Comparison of ENCODE assay signal across 1 cellular context in the genomic region with DNA sequence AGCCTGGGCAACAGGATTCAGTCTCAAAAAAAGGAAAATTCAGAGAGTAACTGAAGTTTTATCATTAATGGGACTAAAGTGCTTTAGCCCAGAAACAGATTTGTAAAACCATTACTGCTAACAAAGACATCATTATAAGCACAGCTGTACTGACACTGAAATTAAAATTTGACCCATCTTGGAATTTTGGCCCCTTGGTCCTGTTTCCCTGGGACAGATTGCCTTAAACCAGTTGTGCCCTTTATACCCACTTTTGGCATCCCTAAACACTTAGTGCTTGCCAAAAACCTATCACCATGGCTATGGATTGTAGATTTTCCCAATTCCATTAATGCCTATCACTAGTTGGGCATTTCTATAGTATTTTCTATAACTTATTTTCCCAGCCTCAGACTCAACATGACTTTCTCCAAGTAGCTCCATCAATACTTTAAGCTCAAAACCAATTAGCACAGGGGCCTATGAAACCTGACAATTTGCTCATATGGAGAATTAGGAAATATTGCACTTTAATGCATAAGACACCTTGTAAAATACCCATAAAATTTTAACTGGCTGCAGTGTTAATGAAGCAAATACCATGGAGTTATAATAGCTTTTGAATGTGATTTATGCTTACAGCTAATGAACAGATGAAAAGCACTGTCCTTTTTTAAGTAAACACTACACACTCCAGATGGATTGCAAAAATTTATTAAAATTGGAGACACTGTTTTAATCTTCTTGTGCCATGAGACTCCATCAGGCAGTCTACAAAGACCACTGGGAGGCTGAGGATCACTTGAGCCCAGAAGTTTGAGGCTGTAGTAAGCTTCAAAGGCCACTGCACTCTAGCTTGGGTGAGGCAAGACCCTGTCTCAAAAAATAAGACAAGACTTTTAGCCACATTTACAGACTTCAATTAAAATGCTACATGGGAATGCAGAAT.
TF ChIP-seq lines count a peak whose summit lies in the region.

No MANE protein-coding gene starts in this region.

TF ChIP-seq in K562, 482 proteins besides CTCF, POLR2A, EP300 and RAD21 (continued from another document and continues in another):
- TF ChIP-seq ZNF77 (CRISPR knock-in tag; IDR thresholded peaks at IDR 0.05): peak; percentile 67; the same call in 1 of the 2 replicates
- TF ChIP-seq HDGF (IDR thresholded peaks at IDR 0.05): no peak
- peak; percentile 24 for TF ChIP-seq CHD1 (IDR thresholded peaks at IDR 0.05; ENCODE audit: low read length)
- TF ChIP-seq, protein P1, sequence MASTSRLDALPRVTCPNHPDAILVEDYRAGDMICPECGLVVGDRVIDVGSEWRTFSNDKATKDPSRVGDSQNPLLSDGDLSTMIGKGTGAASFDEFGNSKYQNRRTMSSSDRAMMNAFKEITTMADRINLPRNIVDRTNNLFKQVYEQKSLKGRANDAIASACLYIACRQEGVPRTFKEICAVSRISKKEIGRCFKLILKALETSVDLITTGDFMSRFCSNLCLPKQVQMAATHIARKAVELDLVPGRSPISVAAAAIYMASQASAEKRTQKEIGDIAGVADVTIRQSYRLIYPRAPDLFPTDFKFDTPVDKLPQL (IDR thresholded peaks at IDR 0.05; ENCODE audit: extremely low read depth, insufficient read length): no peak
- TF ChIP-seq CHCHD3 (CRISPR knock-in tag; IDR thresholded peaks at IDR 0.05): peak; percentile 63; the same call in 1 of the 2 replicates
- no peak for TF ChIP-seq IFI16 (CRISPR knock-in tag; IDR thresholded peaks at IDR 0.05)
- TF ChIP-seq, protein P2, sequence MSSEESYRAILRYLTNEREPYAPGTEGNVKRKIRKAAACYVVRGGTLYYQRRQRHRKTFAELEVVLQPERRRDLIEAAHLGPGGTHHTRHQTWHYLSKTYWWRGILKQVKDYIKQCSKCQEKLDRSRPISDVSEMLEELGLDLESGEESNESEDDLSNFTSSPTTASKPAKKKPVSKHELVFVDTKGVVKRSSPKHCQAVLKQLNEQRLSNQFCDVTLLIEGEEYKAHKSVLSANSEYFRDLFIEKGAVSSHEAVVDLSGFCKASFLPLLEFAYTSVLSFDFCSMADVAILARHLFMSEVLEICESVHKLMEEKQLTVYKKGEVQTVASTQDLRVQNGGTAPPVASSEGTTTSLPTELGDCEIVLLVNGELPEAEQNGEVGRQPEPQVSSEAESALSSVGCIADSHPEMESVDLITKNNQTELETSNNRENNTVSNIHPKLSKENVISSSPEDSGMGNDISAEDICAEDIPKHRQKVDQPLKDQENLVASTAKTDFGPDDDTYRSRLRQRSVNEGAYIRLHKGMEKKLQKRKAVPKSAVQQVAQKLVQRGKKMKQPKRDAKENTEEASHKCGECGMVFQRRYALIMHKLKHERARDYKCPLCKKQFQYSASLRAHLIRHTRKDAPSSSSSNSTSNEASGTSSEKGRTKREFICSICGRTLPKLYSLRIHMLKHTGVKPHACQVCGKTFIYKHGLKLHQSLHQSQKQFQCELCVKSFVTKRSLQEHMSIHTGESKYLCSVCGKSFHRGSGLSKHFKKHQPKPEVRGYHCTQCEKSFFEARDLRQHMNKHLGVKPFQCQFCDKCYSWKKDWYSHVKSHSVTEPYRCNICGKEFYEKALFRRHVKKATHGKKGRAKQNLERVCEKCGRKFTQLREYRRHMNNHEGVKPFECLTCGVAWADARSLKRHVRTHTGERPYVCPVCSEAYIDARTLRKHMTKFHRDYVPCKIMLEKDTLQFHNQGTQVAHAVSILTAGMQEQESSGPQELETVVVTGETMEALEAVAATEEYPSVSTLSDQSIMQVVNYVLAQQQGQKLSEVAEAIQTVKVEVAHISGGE (CRISPR knock-in tag; IDR thresholded peaks at IDR 0.05): no peak
- no peak for TF ChIP-seq PML (IDR thresholded peaks at IDR 0.05; ENCODE audit: low read length)
- no peak for TF ChIP-seq RERE (CRISPR knock-in tag; IDR thresholded peaks at IDR 0.05; ENCODE audit: borderline replicate concordance)
- no peak for TF ChIP-seq ZNF311 (CRISPR knock-in tag; IDR thresholded peaks at IDR 0.05)
- no peak for TF ChIP-seq SPI1 (IDR thresholded peaks at IDR 0.05; ENCODE audit: borderline replicate concordance, low read depth, low read length)
- peak; percentile 90 for TF ChIP-seq NFXL1 (CRISPR knock-in tag; IDR thresholded peaks at IDR 0.05)
- peak; percentile 27 for TF ChIP-seq POLR2B (IDR thresholded peaks at IDR 0.05; ENCODE audit: low read depth, partially characterized antibody)
- TF ChIP-seq HLTF (IDR thresholded peaks at IDR 0.05): no peak
- TF ChIP-seq ZNF644 (tag; IDR thresholded peaks at IDR 0.05; ENCODE audit: low read depth): no peak
- no peak for TF ChIP-seq ZNF124 (CRISPR knock-in tag; IDR thresholded peaks at IDR 0.05)
- no peak for TF ChIP-seq ZNF23 (CRISPR knock-in tag; IDR thresholded peaks at IDR 0.05)
- TF ChIP-seq, protein P3, sequence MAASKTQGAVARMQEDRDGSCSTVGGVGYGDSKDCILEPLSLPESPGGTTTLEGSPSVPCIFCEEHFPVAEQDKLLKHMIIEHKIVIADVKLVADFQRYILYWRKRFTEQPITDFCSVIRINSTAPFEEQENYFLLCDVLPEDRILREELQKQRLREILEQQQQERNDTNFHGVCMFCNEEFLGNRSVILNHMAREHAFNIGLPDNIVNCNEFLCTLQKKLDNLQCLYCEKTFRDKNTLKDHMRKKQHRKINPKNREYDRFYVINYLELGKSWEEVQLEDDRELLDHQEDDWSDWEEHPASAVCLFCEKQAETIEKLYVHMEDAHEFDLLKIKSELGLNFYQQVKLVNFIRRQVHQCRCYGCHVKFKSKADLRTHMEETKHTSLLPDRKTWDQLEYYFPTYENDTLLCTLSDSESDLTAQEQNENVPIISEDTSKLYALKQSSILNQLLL (CRISPR knock-in tag; IDR thresholded peaks at IDR 0.05; ENCODE audit: borderline replicate concordance): no peak
- no peak for TF ChIP-seq STAT5A (IDR thresholded peaks at IDR 0.05; ENCODE audit: borderline replicate concordance, low read length)
- no peak for TF ChIP-seq SAFB (IDR thresholded peaks at IDR 0.05; ENCODE audit: borderline replicate concordance, low read depth, low read length)
- TF ChIP-seq SMC3 (conservative IDR thresholded peaks at IDR 0.05; ENCODE audit: insufficient read depth, low read depth, low read length): 0 out of 2 replicates have a peak, but pooled peaks have one; percentile 25
- no peak for TF ChIP-seq POLR3G (IDR thresholded peaks at IDR 0.05; ENCODE audit: extremely low read depth, insufficient read length, insufficient replicate concordance)
- peak; percentile 73; the same call in 1 of the 2 replicates for TF ChIP-seq ZNF695 (CRISPR knock-in tag; IDR thresholded peaks at IDR 0.05)
- no peak for TF ChIP-seq FUS (optimal IDR thresholded peaks at IDR 0.05; ENCODE audit: low read depth, low read length)
- no peak for TF ChIP-seq ERF (CRISPR knock-in tag; IDR thresholded peaks at IDR 0.05)
- no peak for TF ChIP-seq MTF1 (CRISPR knock-in tag; IDR thresholded peaks at IDR 0.05; ENCODE audit: borderline replicate concordance)
- TF ChIP-seq SRSF9 (IDR thresholded peaks at IDR 0.05; ENCODE audit: borderline replicate concordance, low read depth, low read length): no peak
- TF ChIP-seq STAT5B (CRISPR knock-in tag; IDR thresholded peaks at IDR 0.05): no peak
- no peak for TF ChIP-seq ZNF232 (CRISPR knock-in tag; IDR thresholded peaks at IDR 0.05)
- no peak for TF ChIP-seq ZBTB8A (IDR thresholded peaks at IDR 0.05; ENCODE audit: partially characterized antibody)
- TF ChIP-seq HNRNPLL (IDR thresholded peaks at IDR 0.05; ENCODE audit: low read depth, low read length, poor library complexity, severe bottlenecking): no peak
- no peak for TF ChIP-seq CBFA2T3 (IDR thresholded peaks at IDR 0.05)
- TF ChIP-seq CHD4 (IDR thresholded peaks at IDR 0.05; ENCODE audit: insufficient read depth, insufficient replicate concordance, low read depth, low read length, poor library complexity, severe bottlenecking): no peak
- no peak for TF ChIP-seq TAF15 (IDR thresholded peaks at IDR 0.05; ENCODE audit: low read depth, low read length)
- TF ChIP-seq, protein P4, sequence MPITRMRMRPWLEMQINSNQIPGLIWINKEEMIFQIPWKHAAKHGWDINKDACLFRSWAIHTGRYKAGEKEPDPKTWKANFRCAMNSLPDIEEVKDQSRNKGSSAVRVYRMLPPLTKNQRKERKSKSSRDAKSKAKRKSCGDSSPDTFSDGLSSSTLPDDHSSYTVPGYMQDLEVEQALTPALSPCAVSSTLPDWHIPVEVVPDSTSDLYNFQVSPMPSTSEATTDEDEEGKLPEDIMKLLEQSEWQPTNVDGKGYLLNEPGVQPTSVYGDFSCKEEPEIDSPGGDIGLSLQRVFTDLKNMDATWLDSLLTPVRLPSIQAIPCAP (CRISPR knock-in tag; IDR thresholded peaks at IDR 0.05; ENCODE audit: borderline replicate concordance): no peak
- no peak for TF ChIP-seq ILK (tag; IDR thresholded peaks at IDR 0.05; ENCODE audit: borderline replicate concordance, low read depth)
- no peak for TF ChIP-seq TRIM24 (IDR thresholded peaks at IDR 0.05)
- TF ChIP-seq SP1 (CRISPR knock-in tag; IDR thresholded peaks at IDR 0.05): no peak
- TF ChIP-seq ILF3 (IDR thresholded peaks at IDR 0.05; ENCODE audit: borderline replicate concordance): peak; percentile 79; the same call in 1 of the 2 replicates
- TF ChIP-seq SMARCA5 (IDR thresholded peaks at IDR 0.05): no peak
- no peak for TF ChIP-seq SNRNP70 (optimal IDR thresholded peaks at IDR 0.05; ENCODE audit: low read depth, low read length)
- no peak for TF ChIP-seq ZZZ3 (IDR thresholded peaks at IDR 0.05)
- no peak for TF ChIP-seq TAF9B (IDR thresholded peaks at IDR 0.05; ENCODE audit: partially characterized antibody)
- no peak; the same call in 1 of the 2 replicates for TF ChIP-seq CAMTA2 (CRISPR knock-in tag; conservative IDR thresholded peaks at IDR 0.05)
- TF ChIP-seq KLF6 (CRISPR knock-in tag; IDR thresholded peaks at IDR 0.05; ENCODE audit: borderline replicate concordance): no peak
- no peak for TF ChIP-seq ZNF165 (CRISPR knock-in tag; IDR thresholded peaks at IDR 0.05; ENCODE audit: borderline replicate concordance)
- no peak for TF ChIP-seq ZNF395 (CRISPR knock-in tag; IDR thresholded peaks at IDR 0.05)
- peak; percentile 88 for TF ChIP-seq ZNF253 (CRISPR knock-in tag; conservative IDR thresholded peaks at IDR 0.05)
- peak; percentile 40; the same call in 1 of the 2 replicates for TF ChIP-seq POLR2G (IDR thresholded peaks at IDR 0.05; ENCODE audit: low read depth, low read length)
- TF ChIP-seq TEAD4 (IDR thresholded peaks at IDR 0.05; ENCODE audit: low read length): no peak; the same call in 1 of the 2 replicates
- TF ChIP-seq TEAD4 (CRISPR knock-in tag; IDR thresholded peaks at IDR 0.05; ENCODE audit: borderline replicate concordance): no peak
- no peak for TF ChIP-seq SETDB1 (IDR thresholded peaks at IDR 0.05; ENCODE audit: low read length)
- TF ChIP-seq FOXJ2 (tag; IDR thresholded peaks at IDR 0.05): no peak
- TF ChIP-seq SAFB2 (IDR thresholded peaks at IDR 0.05; ENCODE audit: borderline replicate concordance, low read depth, low read length, severe bottlenecking): no peak
- no peak for TF ChIP-seq ZC3H4 (CRISPR knock-in tag; IDR thresholded peaks at IDR 0.05; ENCODE audit: borderline replicate concordance)
